8 cellular contexts compared by ENCODE assay signal in genomic region chr14:49867831-49868719, GRCh38. TPM values are rescaled to one million over a fixed set of nuclear protein-coding genes. Genes with fewer than 3 reads are reported as not detected.
A peak's percentile ranks its signal among the peaks of the same experiment; 100 is the strongest.
DNase-seq lines count a peak whose midpoint lies in the region; ATAC-seq and TF ChIP-seq lines count a peak whose summit lies in the region.

No MANE protein-coding gene starts in this region.

- TF ChIP-seq CTCF in PC-9 (conservative IDR thresholded peaks at IDR 0.05) = no peak
- TF ChIP-seq CTCF in esophagus muscularis mucosa (IDR thresholded peaks at IDR 0.05) = peak in 1 of 3 experiments; percentile 3

- H4K20me1 ChIP-seq in PC-9 (ENCODE audit: insufficient read depth) = no peaks in the 10 kb centered on the region

- BruUV-seq in PC-9 (replicated peaks; lab: Mats Ljungman, UMichigan) = no TSS peak

- peaks cover 23% of the 10 kb centered on the region for H3K4me1 Mint-ChIP-seq in activated T-cell treated with anti-CD3 and anti-CD28 coated beads, Interleukin-2, amount 50 U/mL, for 4 hours (ENCODE audit: low read depth)

- POLR2A ChIA-PET in PC-9 (lab: Charles Lee; ENCODE audit: unreplicated experiment) = interaction anchor here (0.5 to 1.1 kb wide), 20 partner anchors 16 to 637 kb away, joined by 3 to 23 read pairs (median 6); partner anchors contain the start of genes ARF6, LRR1 and NEMF

- no peaks in the 10 kb centered on the region for H3K27me3 ChIP-seq in PC-9 (ENCODE audit: insufficient read depth, low read depth)
- no peaks in the 10 kb centered on the region for H3K27me3 ChIP-seq in esophagus muscularis mucosa

- ATAC-seq in GM21786 (IDR thresholded peaks at IDR 0.05; ENCODE audit: unreplicated experiment) = peak; percentile 86
- ATAC-seq in activated T-cell treated with anti-CD3 and anti-CD28 coated beads, Interleukin-2, amount 50 U/mL, for 4 hours = peak; percentile 95 to 96

- peak; percentile 44 for TF ChIP-seq POLR2A in esophagus muscularis mucosa (IDR thresholded peaks at IDR 0.05; ENCODE audit: low read depth)

- H3K27me3 Mint-ChIP-seq in activated T-cell treated with anti-CD3 and anti-CD28 coated beads, Interleukin-2, amount 50 U/mL, for 4 hours (ENCODE audit: low read depth) = no peaks in the 10 kb centered on the region

- peak overlapping the region; percentile 82 for H2AFZ ChIP-seq in PC-9

- H3K4me1 ChIP-seq in PC-9 (replicated peaks; ENCODE audit: insufficient read depth) = peaks cover 32% of the 10 kb centered on the region
- peaks cover 10 to 43% (median 41%) of the 10 kb centered on the region in 4 donors for H3K4me1 ChIP-seq in esophagus muscularis mucosa

- CTCF ChIA-PET in PC-9 (lab: Charles Lee) = interaction anchor here (0.5 to 1.1 kb wide), 8 partner anchors 11 to 259 kb away, joined by 3 to 12 read pairs (median 4); partner anchors contain the start of gene NEMF

- no peaks in the 10 kb centered on the region for H3K9me2 ChIP-seq in PC-9 (ENCODE audit: insufficient read depth)

- intact Hi-C loops in PC-9 (cut with micrococcal nuclease; ENCODE audit: unreplicated experiment) (loop anchor here (1.0 to 10.0 kb wide), 4 partner anchors 24 to 907 kb away; no protein-coding TSS in a partner anchor), esophagus muscularis mucosa (cut with DNase I) (loop anchor here (5.0 kb wide), 1 partner anchor 239 kb away; no protein-coding TSS in a partner anchor)

- H3K9me3 ChIP-seq in PC-9 (ENCODE audit: insufficient read depth, low read depth) (no peaks in the 10 kb centered on the region), esophagus muscularis mucosa (no peaks in the 10 kb centered on the region)

- H3K79me2 ChIP-seq in PC-9 (ENCODE audit: low read depth) = peaks cover 28% of the 10 kb centered on the region

- peak overlapping the region; percentile 92 for H3K4me3 Mint-ChIP-seq in activated T-cell treated with anti-CD3 and anti-CD28 coated beads, Interleukin-2, amount 50 U/mL, for 4 hours

- no peaks in the 10 kb centered on the region for H3K36me3 Mint-ChIP-seq in activated T-cell treated with anti-CD3 and anti-CD28 coated beads, Interleukin-2, amount 50 U/mL, for 4 hours (ENCODE audit: insufficient read depth)

- TF ChIP-seq EP300 in esophagus muscularis mucosa (IDR thresholded peaks at IDR 0.05) = no peak

- H3K4me2 ChIP-seq in PC-9 = peak overlapping the region; percentile 87

- H3K27ac ChIP-seq in PC-9 (peak overlapping the region; percentile 78), esophagus muscularis mucosa (replicated peaks in 1 of 4) (peak overlapping the region; percentile 89 to 96 (median 90))

- H3K4me3 ChIP-seq in PC-9 = peak overlapping the region; percentile 85
- H3K4me3 ChIP-seq in esophagus muscularis mucosa = peak overlapping the region; percentile 59 to 66 (median 64)

- H3K9me3 Mint-ChIP-seq in activated T-cell treated with anti-CD3 and anti-CD28 coated beads, Interleukin-2, amount 50 U/mL, for 4 hours = no peaks in the 10 kb centered on the region

- H3F3A ChIP-seq in PC-9 (ENCODE audit: insufficient read depth, low read depth) = peaks cover 16% of the 10 kb centered on the region

- H3K36me3 ChIP-seq in PC-9 (ENCODE audit: low read depth) (no peaks in the 10 kb centered on the region), esophagus muscularis mucosa (no peaks in the 10 kb centered on the region)

- DNase-seq in DMS79 treated with DMSO at 0.1 percent for 48 hours (lab: John Stamatoyannopoulos, UW) (peak; percentile 97), KG1 (lab: John Stamatoyannopoulos, UW) (peak; percentile 84), PC-9 (peak; percentile 88 to 94), esophagus muscularis mucosa (ENCODE audit: extremely low spot score) (peak; percentile 99), myocyte (ENCODE audit: low read depth) (peak; percentile 94)
- DNase-seq in activated T-cell treated with anti-CD3 and anti-CD28 coated beads, Interleukin-2, amount 50 U/mL, for 4 hours = peak; percentile 99
- DNase-seq in stimulated activated CD8-positive, alpha-beta memory T cell treated with anti-CD3 and anti-CD28 coated beads, Interleukin-7, amount 100 ng/mL, for 24 hours (ENCODE audit: low read depth) = peak; percentile 95

- under 1% methylated on average over 24 of the region's 57 CpGs for WGBS in esophagus muscularis mucosa

RNA-seq across cellular contexts. Expression of gene NEMF, which starts 15.5 kb away (rescaled TPM):
- 49.7 and 67.6 TPM in 2 replicates for total RNA-seq in PC-9 (2021)
- total RNA-seq in activated T-cell treated with anti-CD3 and anti-CD28 coated beads, Interleukin-2, amount 50 U/mL, for 4 hours = 10 to 100 TPM; 53.0 to 54.0 (median 53.2) TPM
- total RNA-seq in esophagus muscularis mucosa = 10 to 100 TPM; 40.6 to 71.0 (median 56.4) TPM
- total RNA-seq in myocyte = 58.2 and 72.9 TPM in 2 replicates
- polyA plus RNA-seq in myocyte (2012) = 21.3 TPM

RNA-seq across cellular contexts. Expression of gene ARF6, which starts 24.8 kb away (rescaled TPM):
- total RNA-seq in PC-9 (2021) (46.8 and 65.3 TPM in 2 replicates), esophagus muscularis mucosa (10 to 100 TPM; 41.5 to 66.4 (median 51.7) TPM), myocyte (43.4 and 50.9 TPM in 2 replicates)
- total RNA-seq in activated T-cell treated with anti-CD3 and anti-CD28 coated beads, Interleukin-2, amount 50 U/mL, for 4 hours = 100 to 1,000 TPM; 134 to 148 (median 143) TPM
- 49.2 TPM for polyA plus RNA-seq in myocyte (2012)

Comparison
In these comparisons a context has a peak if more than half of its experiments do, and no peak if none do; other contexts are left out.
1. Peak in every context shown above with its lines: DNase-seq, ATAC-seq, H3K4me3 ChIP-seq and H3K27ac ChIP-seq.